ENCODE assay signal across 8 cellular contexts in the genomic region with DNA sequence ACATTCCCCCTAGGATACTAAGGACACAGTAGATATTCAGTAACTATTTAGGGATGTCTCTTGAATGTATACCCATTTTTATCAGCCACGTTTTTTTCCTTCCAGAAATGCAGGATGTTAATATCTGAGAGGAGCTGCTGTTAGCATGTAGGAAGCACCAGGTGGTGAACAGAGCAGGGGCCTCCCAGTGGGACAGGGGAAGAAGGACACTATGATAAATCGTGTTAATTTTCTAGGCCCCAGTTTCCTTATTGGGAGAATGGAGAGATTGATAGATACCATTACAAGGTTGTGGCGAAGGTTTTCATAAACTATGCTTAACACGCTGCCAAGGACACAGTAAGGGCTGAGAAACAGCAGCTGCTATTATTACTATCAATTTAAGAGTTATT. TPM values are rescaled to one million over a fixed set of nuclear protein-coding genes. Genes with fewer than 3 reads are reported as not detected.
A peak's percentile ranks its signal among the peaks of the same experiment; 100 is the strongest.
DNase-seq lines count a peak whose midpoint lies in the region; ATAC-seq, FAIRE-seq and TF ChIP-seq lines count a peak whose summit lies in the region.

No MANE protein-coding gene starts in this region.

- CTCF ChIA-PET in GM10248 (lab: Yijun Ruan, JAX): interaction anchor here (1.1 to 2.1 kb wide), 5 partner anchors 12 to 150 kb away, joined by 3 to 6 read pairs (median 4); no protein-coding TSS in a partner anchor

- peaks cover 8% of the 10 kb centered on the region for H3K4me1 Mint-ChIP-seq in T-helper 1 cell treated with Interleukin-12 subunit alpha and Interleukin-12 subunit beta and Interleukin-4 antibody, amounts not matched to agents 30 μg/mL and 1 μg/mL, for 36 hours (ENCODE audit: low read depth)
- H3K4me1 Mint-ChIP-seq in activated naive CD8-positive, alpha-beta T cell treated with anti-CD3 and anti-CD28 coated beads, Interleukin-2, amount 10 ng/mL, durations not matched to agents 7 days and 5 days: peaks cover 10% of the 10 kb centered on the region

- H3K9me3 ChIP-seq in keratinocyte (ENCODE audit: control insufficient read depth, low read depth, low read length): no peaks in the 10 kb centered on the region
- H3K9me3 ChIP-seq in testis: no peaks in the 10 kb centered on the region

- no peak for FAIRE-seq in keratinocyte (lab: Jason Lieb, UNC)

- H3K27me3 ChIP-seq in keratinocyte (ENCODE audit: control insufficient read depth, extremely low read depth, insufficient read depth, low read length) (no peaks in the 10 kb centered on the region), testis (no peaks in the 10 kb centered on the region)

- H3K4me3 ChIP-seq in keratinocyte (ENCODE audit: control insufficient read depth in 2 of 3, extremely low read depth in 1 of 3, insufficient read depth in 2 of 3, low read depth in 1 of 3, low read length in 3 of 3) (peak overlapping the region; percentile 85 to 99 (median 94)), testis (peak overlapping the region; percentile 80 to 81)

- H3K9ac ChIP-seq in keratinocyte (ENCODE audit: control insufficient read depth, extremely low read depth, insufficient read depth, low read length): peak overlapping the region; percentile 92

- H3K27me3 Mint-ChIP-seq in T-helper 1 cell treated with Interleukin-12 subunit alpha and Interleukin-12 subunit beta and Interleukin-4 antibody, amounts not matched to agents 30 μg/mL and 1 μg/mL, for 36 hours (ENCODE audit: low read depth): peaks cover 4% of the 10 kb centered on the region
- H3K27me3 Mint-ChIP-seq in activated naive CD8-positive, alpha-beta T cell treated with anti-CD3 and anti-CD28 coated beads, Interleukin-2, amount 10 ng/mL, durations not matched to agents 7 days and 5 days: peaks cover 17% of the 10 kb centered on the region

- dilution Hi-C loops in keratinocyte (cut with MboI; ENCODE audit: extremely low pct_ligation_motif_present, low sequenced_read_pairs): no loop called here

- H3K79me2 ChIP-seq in keratinocyte (ENCODE audit: control insufficient read depth, insufficient read depth, low read length): no peaks in the 10 kb centered on the region

- H3K4me1 ChIP-seq in keratinocyte (ENCODE audit: control insufficient read depth, extremely low read depth, insufficient read depth, low read length) (peaks cover 3% of the 10 kb centered on the region), testis (no peaks in the 10 kb centered on the region)

- ATAC-seq in activated naive CD8-positive, alpha-beta T cell treated with anti-CD3 and anti-CD28 coated beads, Interleukin-2, amount 10 ng/mL, durations not matched to agents 7 days and 5 days (ENCODE audit: low read depth): peak; percentile 3
- ATAC-seq in GM21576 (IDR thresholded peaks at IDR 0.05; ENCODE audit: unreplicated experiment) (no peak), GM21447 (IDR thresholded peaks at IDR 0.05; ENCODE audit: unreplicated experiment) (no peak)

- DNase-seq in T-helper 1 cell (no peak), keratinocyte (ENCODE audit: low read depth, low spot score) (no peak), testis (no peak), GM10248 (ENCODE audit: extremely low spot score) (no peak)
- no peak for DNase-seq in activated naive CD8-positive, alpha-beta T cell treated with anti-CD3 and anti-CD28 coated beads, Interleukin-2, amount 10 ng/mL, durations not matched to agents 7 days and 5 days

- 1 to 4% methylated on average over 4 of the region's 4 CpGs for WGBS in testis, 2 donors

- no peaks in the 10 kb centered on the region for H3K9me1 ChIP-seq in keratinocyte (ENCODE audit: control insufficient read depth, extremely low read depth, insufficient read depth, low read length)

- H3K9me3 Mint-ChIP-seq in T-helper 1 cell treated with Interleukin-12 subunit alpha and Interleukin-12 subunit beta and Interleukin-4 antibody, amounts not matched to agents 30 μg/mL and 1 μg/mL, for 36 hours: no peaks in the 10 kb centered on the region
- no peaks in the 10 kb centered on the region for H3K9me3 Mint-ChIP-seq in activated naive CD8-positive, alpha-beta T cell treated with anti-CD3 and anti-CD28 coated beads, Interleukin-2, amount 10 ng/mL, durations not matched to agents 7 days and 5 days

- H3K27ac Mint-ChIP-seq in T-helper 1 cell treated with Interleukin-12 subunit alpha and Interleukin-12 subunit beta and Interleukin-4 antibody, amounts not matched to agents 30 μg/mL and 1 μg/mL, for 36 hours: no peak overlapping the region
- H3K27ac Mint-ChIP-seq in activated naive CD8-positive, alpha-beta T cell treated with anti-CD3 and anti-CD28 coated beads, Interleukin-2, amount 10 ng/mL, durations not matched to agents 7 days and 5 days: no peak overlapping the region

- POLR2A ChIA-PET in activated naive CD8-positive, alpha-beta T cell treated with anti-CD3 and anti-CD28 coated beads, Interleukin-2, amount 10 ng/mL, durations not matched to agents 7 days and 5 days (lab: Charles Lee): interaction anchor here (1.0 to 1.2 kb wide), 3 partner anchors 24 to 120 kb away, joined by 3 read pairs; a partner anchor contains a TSS
- POLR2A ChIA-PET in GM10248 (lab: Yijun Ruan, JAX): no interaction called here

- intact Hi-C loops in testis (cut with DNase I; ENCODE audit: low total_unique reads): no loop called here

- H3K4me3 Mint-ChIP-seq in T-helper 1 cell treated with Interleukin-12 subunit alpha and Interleukin-12 subunit beta and Interleukin-4 antibody, amounts not matched to agents 30 μg/mL and 1 μg/mL, for 36 hours: peak overlapping the region; percentile 83
- H3K4me3 Mint-ChIP-seq in activated naive CD8-positive, alpha-beta T cell treated with anti-CD3 and anti-CD28 coated beads, Interleukin-2, amount 10 ng/mL, durations not matched to agents 7 days and 5 days: peak overlapping the region; percentile 84

- H2AFZ ChIP-seq in keratinocyte (ENCODE audit: control insufficient read depth, low read length): peak overlapping the region; percentile 90

- TF ChIP-seq POLR2A in testis (IDR thresholded peaks at IDR 0.05): no peak

- TF ChIP-seq CTCF in keratinocyte (optimal IDR thresholded peaks at IDR 0.05 in 1 of 3, IDR thresholded peaks at IDR 0.05 in 1 of 3, conservative IDR thresholded peaks at IDR 0.05 in 1 of 3; ENCODE audit: extremely low read depth in 1 of 3, insufficient read depth in 2 of 3, low read length in 3 of 3) (no peak), testis (IDR thresholded peaks at IDR 0.05) (no peak), GM10248 (IDR thresholded peaks at IDR 0.05; ENCODE audit: control extremely low read depth, extremely low read depth, low read depth, missing control alignments) (no peak)

- H3K36me3 ChIP-seq in keratinocyte (ENCODE audit: control insufficient read depth in 2 of 2, extremely low read depth in 1 of 2, insufficient read depth in 2 of 2, low read length in 2 of 2) (no peaks in the 10 kb centered on the region), testis (ENCODE audit: low read depth, missing control alignments) (no peaks in the 10 kb centered on the region)

- peak overlapping the region; percentile 91 for H3K4me2 ChIP-seq in keratinocyte (ENCODE audit: control insufficient read depth, extremely low read depth, insufficient read depth, low read depth, low read length)

- no peaks in the 10 kb centered on the region for H4K20me1 ChIP-seq in keratinocyte (ENCODE audit: control insufficient read depth, extremely low read depth, insufficient read depth, low read length)

- peak overlapping the region; percentile 52 for H3K27ac ChIP-seq in keratinocyte (ENCODE audit: control insufficient read depth, insufficient read depth, low read length)
- no peak overlapping the region for H3K27ac ChIP-seq in testis

- no peaks in the 10 kb centered on the region for H3K36me3 Mint-ChIP-seq in T-helper 1 cell treated with Interleukin-12 subunit alpha and Interleukin-12 subunit beta and Interleukin-4 antibody, amounts not matched to agents 30 μg/mL and 1 μg/mL, for 36 hours (ENCODE audit: low read depth)
- no peaks in the 10 kb centered on the region for H3K36me3 Mint-ChIP-seq in activated naive CD8-positive, alpha-beta T cell treated with anti-CD3 and anti-CD28 coated beads, Interleukin-2, amount 10 ng/mL, durations not matched to agents 7 days and 5 days

RNA-seq across cellular contexts. Expression of a gene that starts 45.4 kb away (rescaled TPM):
- not detected for total RNA-seq in activated naive CD8-positive, alpha-beta T cell treated with anti-CD3 and anti-CD28 coated beads, Interleukin-2, amount 10 ng/mL, durations not matched to agents 7 days and 5 days
- not detected in 3 replicates for polyA plus RNA-seq in keratinocyte
- polyA plus RNA-seq in keratinocyte (2011; ENCODE audit: low read depth): not detected
- not detected in 2 replicates for polyA plus RNA-seq in keratinocyte (2011; cell fraction: cytosol; rRNA removed)
- not detected in 2 replicates for polyA plus RNA-seq in keratinocyte (2011; cell fraction: nucleus; rRNA removed)
- not detected in 2 replicates for polyA plus RNA-seq in keratinocyte (2012; ENCODE audit: low replicate concordance)
- polyA minus RNA-seq in keratinocyte: 0.49 TPM in 1 of 3 replicates, not detected in the others
- polyA minus RNA-seq in keratinocyte (2011; cell fraction: cytosol; rRNA and poly(A)+ RNA removed): not detected
- polyA minus RNA-seq in keratinocyte (2011; cell fraction: nucleus; rRNA and poly(A)+ RNA removed): not detected in 2 replicates
- total RNA-seq in testis: 10 to 100 TPM; 17.9 to 31.2 TPM
- polyA plus RNA-seq in testis (ENCODE audit: insufficient read depth, low read depth, low replicate concordance): 84.8 TPM

RNA-seq across cellular contexts. Expression of a gene that starts 51.5 kb away (rescaled TPM):
- total RNA-seq in activated naive CD8-positive, alpha-beta T cell treated with anti-CD3 and anti-CD28 coated beads, Interleukin-2, amount 10 ng/mL, durations not matched to agents 7 days and 5 days: 10 to 100 TPM; 64.2 to 67.7 TPM
- polyA plus RNA-seq in keratinocyte (33.0 to 72.2 TPM (median 49.6 TPM) in 3 replicates), testis (ENCODE audit: insufficient read depth, low read depth, low replicate concordance) (299 TPM)
- 115 TPM for polyA plus RNA-seq in keratinocyte (2011; ENCODE audit: low read depth)
- polyA plus RNA-seq in keratinocyte (2011; cell fraction: cytosol; rRNA removed): 53.9 and 84.8 TPM in 2 replicates
- 55.7 and 64.3 TPM in 2 replicates for polyA plus RNA-seq in keratinocyte (2011; cell fraction: nucleus; rRNA removed)
- 52.1 and 85.3 TPM in 2 replicates for polyA plus RNA-seq in keratinocyte (2012; ENCODE audit: low replicate concordance)
- polyA minus RNA-seq in keratinocyte: 59.2 to 98.7 TPM (median 64.5 TPM) in 3 replicates
- 40.7 TPM for polyA minus RNA-seq in keratinocyte (2011; cell fraction: cytosol; rRNA and poly(A)+ RNA removed)
- 24.5 and 51.0 TPM in 2 replicates for polyA minus RNA-seq in keratinocyte (2011; cell fraction: nucleus; rRNA and poly(A)+ RNA removed)
- 100 to 1,000 TPM; 101 to 119 TPM for total RNA-seq in testis

Comparison
In these comparisons a context has a peak if more than half of its experiments do, and no peak if none do; other contexts are left out.
1. RNA of a gene that starts 45.4 kb away (total RNA-seq): 17.9 to 31.2 TPM in testis; not detected in activated naive CD8-positive, alpha-beta T cell treated with anti-CD3 and anti-CD28 coated beads, Interleukin-2, amount 10 ng/mL, durations not matched to agents 7 days and 5 days; every median in the first group is over 10 times any median in the second.